ENCODE assay signal across 7 cellular contexts in the genomic region with DNA sequence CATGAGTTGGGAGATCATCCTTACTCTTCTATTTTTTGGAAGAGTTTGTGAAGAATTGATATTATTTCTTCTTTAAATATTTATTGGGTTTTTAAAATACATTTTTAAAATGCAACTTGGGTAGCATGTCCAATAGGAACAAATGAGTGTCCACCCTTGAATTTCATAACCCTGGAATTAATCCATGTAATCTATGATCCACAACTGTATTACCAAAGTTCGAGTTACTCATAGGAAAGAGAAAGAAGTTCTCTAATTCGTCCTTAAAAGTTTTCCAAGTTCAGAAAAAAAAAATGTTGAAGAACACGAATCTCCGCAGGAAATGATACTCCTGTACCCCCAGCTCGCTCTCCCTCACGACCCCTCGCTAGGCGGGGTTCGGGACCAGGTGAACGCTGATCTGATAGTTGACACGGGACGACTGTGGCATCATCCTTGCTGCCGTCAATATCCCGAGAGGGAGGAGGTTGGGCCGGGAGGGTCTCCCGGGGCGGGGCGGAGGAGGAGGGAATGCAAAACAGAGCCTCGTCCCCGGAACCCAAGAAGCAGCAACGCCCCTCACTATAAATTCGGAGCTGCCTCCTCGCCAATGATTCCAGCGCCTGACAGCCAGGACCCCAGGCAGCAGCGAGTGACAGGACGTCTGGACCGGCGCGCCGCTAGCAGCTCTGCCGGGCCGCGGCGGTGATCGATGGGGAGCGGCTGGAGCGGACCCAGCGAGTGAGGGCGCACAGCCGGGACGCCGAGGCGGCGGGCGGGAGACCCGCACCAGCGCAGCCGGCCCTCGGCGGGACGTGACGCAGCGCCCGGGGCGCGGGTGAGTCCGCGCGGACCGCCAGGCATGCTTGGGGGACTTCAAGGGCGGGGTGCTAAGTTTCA. TPM values are rescaled to one million over a fixed set of nuclear protein-coding genes. Genes with fewer than 3 reads are reported as not detected.
DNase-seq lines count a peak whose midpoint lies in the region; ATAC-seq, FAIRE-seq and TF ChIP-seq lines count a peak whose summit lies in the region.

A gene (plus strand): TSS at position 593 of the 879 bp plus-strand sequence. CDS start 43,133 bp downstream, outside the sequence.

- intact Hi-C loops in HepG2 (cut with micrococcal nuclease; ENCODE audit: unreplicated experiment) (no loop called here), thyroid gland (cut with DNase I) (no loop called here)

- TF ChIP-seq EP300 in HepG2 (IDR thresholded peaks at IDR 0.05; ENCODE audit: low read depth in 2 of 2, low read length in 2 of 2) (no peak), HepG2 (CRISPR knock-in tag; IDR thresholded peaks at IDR 0.05; ENCODE audit: borderline replicate concordance) (no peak)

- peak; percentile 97 for ATAC-seq in HepG2

- TF ChIP-seq CTCF in coronary artery (IDR thresholded peaks at IDR 0.05) (no peak), HepG2 (CRISPR knock-in tag; IDR thresholded peaks at IDR 0.05) (peak; percentile 33), thyroid gland (IDR thresholded peaks at IDR 0.05) (no peak)

- peak within 1 kb of the TSS; percentile 79 for H3K4me2 ChIP-seq in HepG2 (ENCODE audit: low read depth, low read length)

- no peaks in the 10 kb centered on the region for H3K79me2 ChIP-seq in HepG2 (ENCODE audit: insufficient read depth, low read length)

- DNase-seq in HuH-7 (ENCODE audit: low spot score) (peak; percentile 58), coronary artery (ENCODE audit: low spot score) (peak; percentile 80), HepG2 (ENCODE audit: low spot score) (no peak), thyroid gland (peak; percentile 14 to 16), UCSD-AML1 (lab: John Stamatoyannopoulos, UW; ENCODE audit: unreplicated experiment) (no peak)
- no peak for DNase-seq in activated T-cell treated with anti-CD3 and anti-CD28 coated beads, Interleukin-2, amount 50 U/mL, for 48 hours
- DNase-seq in activated CD8-positive, alpha-beta memory T cell treated with anti-CD3 and anti-CD28 coated beads, Interleukin-2, amount 50 U/mL, for 4 hours = no peak

- no peaks in the 10 kb centered on the region for H4K20me1 ChIP-seq in HepG2 (ENCODE audit: insufficient read depth, low read length)

- TF ChIP-seq POLR2A in HepG2 (IDR thresholded peaks at IDR 0.05; ENCODE audit: insufficient read depth in 1 of 2, low read depth in 2 of 2, low read length in 2 of 2) = peak in 1 of 2 experiments; percentile 58; a peak in 1 of 4 replicates
- TF ChIP-seq POLR2A in thyroid gland (IDR thresholded peaks at IDR 0.05) = peak in 1 of 2 donors; percentile 33

- TF ChIP-seq RAD21 in HepG2 (CRISPR knock-in tag; IDR thresholded peaks at IDR 0.05) = no peak

- peaks cover 0 to 20% of the 10 kb centered on the region in 2 experiments; a peak in 4 of 5 replicates for H3K27me3 ChIP-seq in HepG2 (ENCODE audit: control insufficient read depth in 1 of 2, insufficient read depth in 2 of 2, low read length in 2 of 2)
- no peaks in the 10 kb centered on the region for H3K27me3 ChIP-seq in thyroid gland

- CTCF ChIA-PET in HepG2 (lab: Yijun Ruan, JAX; ENCODE audit: low intra/inter-chr PET ratio, low total read pairs) = no interaction called here

- in situ Hi-C loops in HepG2 (cut with HindIII; ENCODE audit: extremely low pct_ligation_motif_present, low pct_unique_long_range_greater_than_20kb) = no loop called here

- H2AFZ ChIP-seq in HepG2 (ENCODE audit: low read length) = peak within 1 kb of the TSS; percentile 20

- WGBS in HepG2 (ENCODE audit: low lambda C conversion rate) = 2% methylated on average over 12 of the region's 61 CpGs
- 3 to 7% methylated on average over 15 to 38 of the region's 61 CpGs for WGBS in thyroid gland, 2 donors

- H3K4me1 ChIP-seq in HepG2 (ENCODE audit: insufficient read depth, low read length) (peaks cover 23% of the 10 kb centered on the region), thyroid gland (no peaks in the 10 kb centered on the region)

- H3K9me3 ChIP-seq in HepG2 (ENCODE audit: low read length) (no peaks in the 10 kb centered on the region), thyroid gland (no peaks in the 10 kb centered on the region)

- peak within 1 kb of the TSS; percentile 24; the same call in 1 of the 2 replicates for H3K9ac ChIP-seq in HepG2 (ENCODE audit: insufficient read depth, low read depth, low read length)

- FAIRE-seq in HepG2 (lab: Jason Lieb, UNC) = no peak

- POLR2A ChIA-PET in HepG2 (lab: Yijun Ruan, JAX) = interaction anchor here (1.0 kb wide), 1 partner anchor 95 kb away, joined by 5 read pairs; no protein-coding TSS in a partner anchor

- H3K4me3 ChIP-seq in coronary artery (peak within 1 kb of the TSS; percentile 75), HepG2 (replicated peaks in 1 of 3; ENCODE audit: insufficient read depth in 1 of 3, low read depth in 2 of 3, low read length in 3 of 3) (peak within 1 kb of the TSS; percentile 54 to 71 (median 63)), thyroid gland (replicated peaks in 1 of 3) (peak within 1 kb of the TSS in 1 of 3 donors; percentile 27)

- BruUV-seq in HepG2 (replicated peaks; lab: Mats Ljungman, UMichigan) = no TSS peak

- no peaks in the 10 kb centered on the region for H3K36me3 ChIP-seq in HepG2 (replicated peaks in 1 of 2; ENCODE audit: control insufficient read depth in 1 of 2, insufficient read depth in 2 of 2, low read length in 2 of 2)
- H3K36me3 ChIP-seq in thyroid gland = no peaks in the 10 kb centered on the region

- H3K27ac ChIP-seq in coronary artery (peak within 1 kb of the TSS; percentile 12 to 62), HepG2 (ENCODE audit: extremely low read length, insufficient read depth, low read length) (no peak within 1 kb of the TSS), thyroid gland (peak within 1 kb of the TSS in 2 of 3 donors; percentile 24 to 33)

TF ChIP-seq in HepG2, 621 proteins besides CTCF, POLR2A, EP300 and RAD21 (continues in another document):
- TF ChIP-seq LCORL (IDR thresholded peaks at IDR 0.05) (no peak), LCORL (CRISPR knock-in tag; IDR thresholded peaks at IDR 0.05) (peak; percentile 52; the same call in 1 of the 2 replicates), ZNF121 (CRISPR knock-in tag; IDR thresholded peaks at IDR 0.05) (peak; percentile 99), NFKB2 (CRISPR knock-in tag; IDR thresholded peaks at IDR 0.05; ENCODE audit: borderline replicate concordance) (peak; percentile 34; the same call in 1 of the 2 replicates)
- TF ChIP-seq, protein P1, sequence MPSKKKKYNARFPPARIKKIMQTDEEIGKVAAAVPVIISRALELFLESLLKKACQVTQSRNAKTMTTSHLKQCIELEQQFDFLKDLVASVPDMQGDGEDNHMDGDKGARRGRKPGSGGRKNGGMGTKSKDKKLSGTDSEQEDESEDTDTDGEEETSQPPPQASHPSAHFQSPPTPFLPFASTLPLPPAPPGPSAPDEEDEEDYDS (CRISPR knock-in tag; IDR thresholded peaks at IDR 0.05) = peak; percentile 44; the same call in 1 of the 2 replicates
- TF ChIP-seq, protein P2, sequence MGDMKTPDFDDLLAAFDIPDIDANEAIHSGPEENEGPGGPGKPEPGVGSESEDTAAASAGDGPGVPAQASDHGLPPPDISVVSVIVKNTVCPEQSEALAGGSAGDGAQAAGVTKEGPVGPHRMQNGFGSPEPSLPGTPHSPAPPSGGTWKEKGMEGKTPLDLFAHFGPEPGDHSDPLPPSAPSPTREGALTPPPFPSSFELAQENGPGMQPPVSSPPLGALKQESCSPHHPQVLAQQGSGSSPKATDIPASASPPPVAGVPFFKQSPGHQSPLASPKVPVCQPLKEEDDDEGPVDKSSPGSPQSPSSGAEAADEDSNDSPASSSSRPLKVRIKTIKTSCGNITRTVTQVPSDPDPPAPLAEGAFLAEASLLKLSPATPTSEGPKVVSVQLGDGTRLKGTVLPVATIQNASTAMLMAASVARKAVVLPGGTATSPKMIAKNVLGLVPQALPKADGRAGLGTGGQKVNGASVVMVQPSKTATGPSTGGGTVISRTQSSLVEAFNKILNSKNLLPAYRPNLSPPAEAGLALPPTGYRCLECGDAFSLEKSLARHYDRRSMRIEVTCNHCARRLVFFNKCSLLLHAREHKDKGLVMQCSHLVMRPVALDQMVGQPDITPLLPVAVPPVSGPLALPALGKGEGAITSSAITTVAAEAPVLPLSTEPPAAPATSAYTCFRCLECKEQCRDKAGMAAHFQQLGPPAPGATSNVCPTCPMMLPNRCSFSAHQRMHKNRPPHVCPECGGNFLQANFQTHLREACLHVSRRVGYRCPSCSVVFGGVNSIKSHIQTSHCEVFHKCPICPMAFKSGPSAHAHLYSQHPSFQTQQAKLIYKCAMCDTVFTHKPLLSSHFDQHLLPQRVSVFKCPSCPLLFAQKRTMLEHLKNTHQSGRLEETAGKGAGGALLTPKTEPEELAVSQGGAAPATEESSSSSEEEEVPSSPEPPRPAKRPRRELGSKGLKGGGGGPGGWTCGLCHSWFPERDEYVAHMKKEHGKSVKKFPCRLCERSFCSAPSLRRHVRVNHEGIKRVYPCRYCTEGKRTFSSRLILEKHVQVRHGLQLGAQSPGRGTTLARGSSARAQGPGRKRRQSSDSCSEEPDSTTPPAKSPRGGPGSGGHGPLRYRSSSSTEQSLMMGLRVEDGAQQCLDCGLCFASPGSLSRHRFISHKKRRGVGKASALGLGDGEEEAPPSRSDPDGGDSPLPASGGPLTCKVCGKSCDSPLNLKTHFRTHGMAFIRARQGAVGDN (CRISPR knock-in tag; IDR thresholded peaks at IDR 0.05) = peak; percentile 82

RNA-seq across cellular contexts. Expression of the gene that starts here (rescaled TPM):
- total RNA-seq in HepG2 (2016; rRNA removed; fragmentation: Illumina TruSeq; extraction: Trizol) = 0.08 and 0.64 TPM in 2 replicates
- not detected in 2 replicates for total RNA-seq in HepG2 (2016; cell fraction: cytosol; rRNA removed; fragmentation: Illumina TruSeq; extraction: Trizol; ENCODE audit: low read depth)
- 0.13 and 0.54 TPM in 2 replicates for total RNA-seq in HepG2 (2016; cell fraction: insoluble cytoplasmic fraction; rRNA removed; fragmentation: Illumina TruSeq; extraction: Trizol)
- total RNA-seq in HepG2 (2016; cell fraction: membrane; rRNA removed; fragmentation: Illumina TruSeq; extraction: Trizol) = 0.14 and 0.19 TPM in 2 replicates
- total RNA-seq in HepG2 (2016; cell fraction: nucleus; rRNA removed; fragmentation: Illumina TruSeq; extraction: Trizol) = 0.62 and 0.91 TPM in 2 replicates
- 1.5 and 3.1 TPM in 2 replicates for polyA plus RNA-seq in HepG2 (2011; rRNA removed)
- 0.81 and 3.1 TPM in 2 replicates for polyA plus RNA-seq in HepG2 (2011; cell fraction: cytosol; rRNA removed)
- 0.77 and 1.3 TPM in 2 replicates for polyA plus RNA-seq in HepG2 (2011; cell fraction: nucleus; rRNA removed)
- polyA plus RNA-seq in HepG2 (2012) = 16.4 and 26.3 TPM in 2 replicates
- polyA plus RNA-seq in HepG2 (2016; cell fraction: cytosol; fragmentation: Illumina TruSeq; extraction: Trizol; ENCODE audit: low read depth) = not detected in 2 replicates
- polyA plus RNA-seq in HepG2 (2016; cell fraction: insoluble cytoplasmic fraction; fragmentation: Illumina TruSeq; extraction: Trizol; ENCODE audit: low read depth) = 0.21 and 0.51 TPM in 2 replicates
- polyA plus RNA-seq in HepG2 (2016; cell fraction: membrane; fragmentation: Illumina TruSeq; extraction: Trizol; ENCODE audit: low read depth) = 0.13 TPM in 2 replicates
- 0.79 and 2.8 TPM in 2 replicates for polyA plus RNA-seq in HepG2 (2016; cell fraction: nucleus; fragmentation: Illumina TruSeq; extraction: Trizol; ENCODE audit: insufficient read depth, low read depth)
- 2.5 TPM in 1 of 2 replicates, not detected in the other for polyA minus RNA-seq in HepG2 (2011; rRNA and poly(A)+ RNA removed; ENCODE audit: low replicate concordance)
- 1.6 and 2.6 TPM in 2 replicates for polyA minus RNA-seq in HepG2 (2011; cell fraction: cytosol; rRNA and poly(A)+ RNA removed)
- polyA minus RNA-seq in HepG2 (2011; cell fraction: nucleus; rRNA and poly(A)+ RNA removed) = 1.8 and 2.4 TPM in 2 replicates
- 10 to 100 TPM; 11.0 to 28.2 (median 21.8) TPM for total RNA-seq in thyroid gland

Comparison
In these comparisons a context has a peak if more than half of its experiments do, and no peak if none do; other contexts are left out.
1. RNA of the gene that starts here (total RNA-seq): 11.0 to 28.2 TPM in thyroid gland; 0.08 to 0.91 TPM in HepG2; every median in the first group is over 4 times any median in the second.
2. DNase-seq: peak in HuH-7 (single experiment), coronary artery (single experiment) and thyroid gland (2 of 2); none in HepG2 (single experiment), activated T-cell treated with anti-CD3 and anti-CD28 coated beads, Interleukin-2, amount 50 U/mL, for 48 hours (0 of 2), activated CD8-positive, alpha-beta memory T cell treated with anti-CD3 and anti-CD28 coated beads, Interleukin-2, amount 50 U/mL, for 4 hours (single experiment) and UCSD-AML1 (single experiment).